Comparison of ENCODE assay signal across 6 cellular contexts in genomic region chr16:626787-627457, GRCh38. TPM values are rescaled to one million over a fixed set of nuclear protein-coding genes. Genes with fewer than 3 reads are reported as not detected.
A peak's percentile ranks its signal among the peaks of the same experiment; 100 is the strongest.
DNase-seq lines count a peak whose midpoint lies in the region; ATAC-seq lines count a peak whose summit lies in the region.

No MANE protein-coding gene starts in this region.

- H3K36me3 ChIP-seq in adipocyte (ENCODE audit: control insufficient read depth, insufficient read depth, low read length, severe bottlenecking), result peaks cover 11% of the 10 kb centered on the region

- DNase-seq in GM04503 (ENCODE audit: low read depth), result peak; percentile 66
- DNase-seq in adipocyte (ENCODE audit: low read depth), result peak; percentile 98
- DNase-seq in myocyte (ENCODE audit: low read depth), result peak; percentile 97

- H3K9ac ChIP-seq in adipocyte (ENCODE audit: low read length), result peak overlapping the region; percentile 39

- H3K9me3 ChIP-seq in adipocyte (ENCODE audit: control insufficient read depth, low read length), result no peaks in the 10 kb centered on the region

- no peak overlapping the region for H3K4me3 ChIP-seq in adipocyte (ENCODE audit: low read length)

- peaks cover 27% of the 10 kb centered on the region for H3K4me1 ChIP-seq in adipocyte (ENCODE audit: control insufficient read depth, insufficient read depth, low read length)

- H3K27me3 ChIP-seq in adipocyte (replicated peaks; ENCODE audit: control insufficient read depth, insufficient read depth, low read length), result no peaks in the 10 kb centered on the region

- no peak for ATAC-seq in GM19395 (IDR thresholded peaks at IDR 0.05; ENCODE audit: unreplicated experiment)
- no peak for ATAC-seq in GM21367 (IDR thresholded peaks at IDR 0.05; ENCODE audit: unreplicated experiment)
- ATAC-seq in HG03378 (IDR thresholded peaks at IDR 0.05; ENCODE audit: unreplicated experiment), result no peak

RNA-seq across cellular contexts. Expression of gene WFIKKN1, which starts 3.9 kb away (rescaled TPM):
- total RNA-seq in myocyte, result 0.70 and 0.83 TPM in 2 replicates
- polyA plus RNA-seq in myocyte (2012), result 0.37 TPM

RNA-seq across cellular contexts. Expression of gene METTL26, which starts 9.2 kb away (rescaled TPM):
- 83.6 and 83.7 TPM in 2 replicates for total RNA-seq in myocyte
- polyA plus RNA-seq in myocyte (2012), result 76.6 TPM

RNA-seq across cellular contexts. Expression of gene MCRIP2, which starts 14.7 kb away (rescaled TPM):
- 54.5 and 61.2 TPM in 2 replicates for total RNA-seq in myocyte
- polyA plus RNA-seq in myocyte (2012), result 27.4 TPM

RNA-seq across cellular contexts. Expression of gene WDR90, which starts 22.2 kb away (rescaled TPM):
- total RNA-seq in myocyte, result 6.5 and 8.0 TPM in 2 replicates
- polyA plus RNA-seq in myocyte (2012), result 12.4 TPM

RNA-seq across cellular contexts. Expression of gene RAB40C, which starts 37.1 kb away (rescaled TPM):
- 17.2 and 19.1 TPM in 2 replicates for total RNA-seq in myocyte
- 13.9 TPM for polyA plus RNA-seq in myocyte (2012)
